Comparison of ENCODE assay signal across 18 cellular contexts in the genomic region with DNA sequence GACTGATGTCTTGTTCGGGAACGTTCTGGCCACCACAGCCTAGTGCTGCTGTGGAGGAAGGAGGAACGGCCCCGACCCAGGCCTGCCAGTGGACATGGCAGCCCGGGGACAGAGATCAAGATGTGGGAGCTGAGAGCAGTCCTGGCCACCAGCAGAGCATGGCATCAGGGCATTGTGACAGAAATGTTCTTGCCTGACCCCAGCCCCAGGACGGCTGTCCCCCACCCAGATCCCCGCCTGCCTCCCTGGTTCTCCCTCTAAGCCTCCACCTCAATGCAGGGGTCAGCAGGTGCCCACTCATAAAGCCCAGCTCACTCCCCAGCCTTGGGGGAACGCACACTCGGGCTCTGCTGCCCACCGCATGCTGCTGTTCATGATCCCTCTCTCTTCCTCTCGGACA.
"Had no signal": no experiment of that assay in that cellular context is flagged by ENCODE, and none has a peak within 500 bp of the region (broad histone marks: within the 10 kb centered on the region; RNA-seq: fewer than 3 reads in every experiment).

No MANE protein-coding gene starts in this region.

- ATAC-seq: Panc1, SK-N-SH treated with all-trans-retinoic acid at 6 μM for 48 hours had no signal

- H3K4me3 ChIP-seq: SJCRH30 had no signal

- DNase-seq: KBM-7, MV-4-11, NCI-H1048, NCI-H1105, NCI-H1417, NCI-H1436 treated with DMSO at 0.1 percent for 48 hours, NCI-H1694, NCI-H187 treated with DMSO at 0.1 percent for 48 hours, NCI-H2029 treated with DMSO at 0.1 percent for 48 hours, NCI-H2227 treated with DMSO at 0.1 percent for 48 hours, NCI-H524, NCI-H69, NCI-H774, SHP77 treated with DMSO at 0.1 percent for 48 hours, SJCRH30 had no signal

- H3K27ac ChIP-seq: RWPE1, SJCRH30 had no signal

- H3K36me3 ChIP-seq: SJCRH30 had no signal

- H3K9me3 ChIP-seq: SJCRH30 had no signal

- H3K4me1 ChIP-seq: SJCRH30 had no signal
